Comparison of ENCODE assay signal across 8 cellular contexts in genomic region chr6:72182337-72183246, GRCh38.
DNase-seq lines count a peak whose midpoint lies in the region; ATAC-seq and TF ChIP-seq lines count a peak whose summit lies in the region.

No MANE protein-coding gene starts in this region.

- H3K4me2 ChIP-seq in neural progenitor cell: peak overlapping the region; percentile 84

- H3K9ac ChIP-seq in neural progenitor cell: no peak overlapping the region

- H3K4me3 ChIP-seq in AG09309 (ENCODE audit: control insufficient read depth, low read depth, low read length): peak overlapping the region; percentile 58
- peak overlapping the region; percentile 20 for H3K4me3 ChIP-seq in fibroblast of mammary gland (ENCODE audit: control insufficient read depth, low read depth, low read length)
- H3K4me3 ChIP-seq in neural progenitor cell: peak overlapping the region; percentile 44

- no peaks in the 10 kb centered on the region for H3K36me3 Mint-ChIP-seq in neural progenitor cell

- H3K27ac ChIP-seq in RWPE1 (no peak overlapping the region), neural progenitor cell (no peak overlapping the region)

- POLR2A ChIA-PET in RWPE1 (lab: Yijun Ruan, JAX; ENCODE audit: low non-redundant PET): no interaction called here

- peaks cover 7% of the 10 kb centered on the region for H3K4me1 Mint-ChIP-seq in neural progenitor cell

- H3K4me3 Mint-ChIP-seq in neural progenitor cell: peak overlapping the region; percentile 88

- DNase-seq in AG09309 (ENCODE audit: low read depth) (no peak), RWPE1 (ENCODE audit: low spot score) (peak; percentile 45), fibroblast of mammary gland (ENCODE audit: low read depth) (peak; percentile 4), neural progenitor cell (ENCODE audit: low spot score) (peak; percentile 85), NCI-H1694 treated with DMSO at 0.1 percent for 48 hours (lab: John Stamatoyannopoulos, UW) (no peak)
- DNase-seq in stimulated activated naive CD4-positive, alpha-beta T cell (lab: John Stamatoyannopoulos, UW): no peak

- no peaks in the 10 kb centered on the region for H3K9me3 Mint-ChIP-seq in neural progenitor cell

- ATAC-seq in GM18858 (IDR thresholded peaks at IDR 0.05; ENCODE audit: unreplicated experiment): peak; percentile 43
- ATAC-seq in HG03159 (IDR thresholded peaks at IDR 0.05; ENCODE audit: unreplicated experiment): peak; percentile 71

- H3K27me3 Mint-ChIP-seq in neural progenitor cell (ENCODE audit: insufficient read depth, low read depth): peaks cover 15% of the 10 kb centered on the region

- no peaks in the 10 kb centered on the region for H3K79me2 ChIP-seq in neural progenitor cell (ENCODE audit: low read depth)

- no peaks in the 10 kb centered on the region for H4K20me1 ChIP-seq in neural progenitor cell (ENCODE audit: low read depth)

- H3K27me3 ChIP-seq in neural progenitor cell: peaks cover 56% of the 10 kb centered on the region

- no peaks in the 10 kb centered on the region for H3K9me3 ChIP-seq in neural progenitor cell (ENCODE audit: low read depth)

- peak overlapping the region; percentile 72 for H3K27ac Mint-ChIP-seq in neural progenitor cell

- H3K4me1 ChIP-seq in neural progenitor cell: peaks cover 5% of the 10 kb centered on the region

- no peaks in the 10 kb centered on the region for H3K36me3 ChIP-seq in neural progenitor cell

- TF ChIP-seq CTCF in AG09309 (IDR thresholded peaks at IDR 0.05; ENCODE audit: control insufficient read depth, insufficient read depth, low read depth, low read length, missing control alignments) (no peak), RWPE1 (conservative IDR thresholded peaks at IDR 0.05; ENCODE audit: low read depth) (no peak), fibroblast of mammary gland (conservative IDR thresholded peaks at IDR 0.05; ENCODE audit: control insufficient read depth, insufficient read depth, low read depth, low read length) (no peak), neural progenitor cell (IDR thresholded peaks at IDR 0.05) (no peak)

- no peaks in the 10 kb centered on the region for H3F3A ChIP-seq in neural progenitor cell (ENCODE audit: low read depth)

- H2AFZ ChIP-seq in neural progenitor cell (replicated peaks): peak overlapping the region; percentile 99

- CTCF ChIA-PET in RWPE1 (lab: Yijun Ruan, JAX): no interaction called here

Comparison
In these comparisons a context has a peak if more than half of its experiments do, and no peak if none do; other contexts are left out.
1. DNase-seq: peak in RWPE1 (single experiment), fibroblast of mammary gland (single experiment) and neural progenitor cell (single experiment); none in AG09309 (single experiment), stimulated activated naive CD4-positive, alpha-beta T cell (0 of 6) and NCI-H1694 treated with DMSO at 0.1 percent for 48 hours (single experiment).
2. Peak in every context shown above with its lines, with median percentiles within 50 percentile points of each other: H3K4me3 ChIP-seq.